In genomic region chr4:89001647-89002518, GRCh38 we compare ENCODE assay signal across 10 cellular contexts. TPM values are rescaled to one million over a fixed set of nuclear protein-coding genes. Genes with fewer than 3 reads are reported as not detected.
DNase-seq lines count a peak whose midpoint lies in the region; ATAC-seq, FAIRE-seq and TF ChIP-seq lines count a peak whose summit lies in the region.
"Had no signal": no experiment of that assay in that cellular context is flagged by ENCODE, and none has a peak within 500 bp of the region (broad histone marks: within the 10 kb centered on the region; RNA-seq: fewer than 3 reads in every experiment).

No MANE protein-coding gene starts in this region.

- no peaks in the 10 kb centered on the region for H3K9me3 ChIP-seq in body of pancreas
- no peaks in the 10 kb centered on the region for H3K9me3 ChIP-seq in pancreas
- no peaks in the 10 kb centered on the region for H3K9me3 ChIP-seq in gastroesophageal sphincter
- H3K9me3 ChIP-seq: adrenal gland had no signal

- H3K9me3 Mint-ChIP-seq in activated CD4-positive, alpha-beta memory T cell treated with anti-CD3 and anti-CD28 coated beads, Interleukin-2, amount 10 ng/mL, durations not matched to agents 7 days and 5 days = no peaks in the 10 kb centered on the region
- no peaks in the 10 kb centered on the region for H3K9me3 Mint-ChIP-seq in activated T-helper 17 cell treated with anti-CD3 and anti-CD28 coated beads, Interleukin-2, amount 50 U/mL, for 72 hours

- H3K27ac ChIP-seq in body of pancreas (peak overlapping the region; percentile 55 to 72 (median 66)), pancreas (peak overlapping the region in 3 of 4 donors; percentile 5 to 80 (median 64)), gastroesophageal sphincter (no peak overlapping the region)
- H3K27ac ChIP-seq: adrenal gland had no signal

- H3K4me3 ChIP-seq in LNCaP clone FGC (ENCODE audit: low read depth, low read length) = no peak overlapping the region; the same call in 1 of the 2 replicates
- no peak overlapping the region for H3K4me3 ChIP-seq in body of pancreas
- H3K4me3 ChIP-seq in pancreas = peak overlapping the region in 2 of 4 donors; percentile 5 to 17
- H3K4me3 ChIP-seq in gastroesophageal sphincter = no peak overlapping the region
- H3K4me3 ChIP-seq: adrenal gland had no signal

- no peaks in the 10 kb centered on the region for H3K4me1 Mint-ChIP-seq in activated CD4-positive, alpha-beta memory T cell treated with anti-CD3 and anti-CD28 coated beads, Interleukin-2, amount 10 ng/mL, durations not matched to agents 7 days and 5 days
- peaks cover 5% of the 10 kb centered on the region for H3K4me1 Mint-ChIP-seq in activated T-helper 17 cell treated with anti-CD3 and anti-CD28 coated beads, Interleukin-2, amount 50 U/mL, for 72 hours

- H3K27me3 ChIP-seq in body of pancreas (no peaks in the 10 kb centered on the region), pancreas (no peaks in the 10 kb centered on the region), gastroesophageal sphincter (no peaks in the 10 kb centered on the region)
- H3K27me3 ChIP-seq: adrenal gland had no signal

- no peaks in the 10 kb centered on the region for H3K27me3 Mint-ChIP-seq in activated CD4-positive, alpha-beta memory T cell treated with anti-CD3 and anti-CD28 coated beads, Interleukin-2, amount 10 ng/mL, durations not matched to agents 7 days and 5 days
- H3K27me3 Mint-ChIP-seq in activated T-helper 17 cell treated with anti-CD3 and anti-CD28 coated beads, Interleukin-2, amount 50 U/mL, for 72 hours = no peaks in the 10 kb centered on the region

- no peak overlapping the region for H3K27ac Mint-ChIP-seq in activated CD4-positive, alpha-beta memory T cell treated with anti-CD3 and anti-CD28 coated beads, Interleukin-2, amount 10 ng/mL, durations not matched to agents 7 days and 5 days
- no peak overlapping the region for H3K27ac Mint-ChIP-seq in activated T-helper 17 cell treated with anti-CD3 and anti-CD28 coated beads, Interleukin-2, amount 50 U/mL, for 72 hours

- ATAC-seq in body of pancreas = peak; percentile 57
- ATAC-seq in pancreas = peak; percentile 59 to 81 (median 77)
- no peak for ATAC-seq in gastroesophageal sphincter
- ATAC-seq in activated T-helper 17 cell treated with anti-CD3 and anti-CD28 coated beads, Interleukin-2, amount 50 U/mL, for 72 hours (replicated peaks) = no peak

- POLR2A ChIA-PET in activated CD4-positive, alpha-beta memory T cell treated with anti-CD3 and anti-CD28 coated beads, Interleukin-2, amount 10 ng/mL, durations not matched to agents 7 days and 5 days (lab: Charles Lee) = no interaction called here
- POLR2A ChIA-PET in GM10248 (lab: Yijun Ruan, JAX) = no interaction called here

- no peak for TF ChIP-seq EP300 in gastroesophageal sphincter (IDR thresholded peaks at IDR 0.05)

- 28 to 33% methylated on average over 9 of the region's 9 CpGs for WGBS in body of pancreas, 2 donors
- 33% methylated on average over 9 of the region's 9 CpGs for WGBS in pancreas, 2 donors
- WGBS in gastroesophageal sphincter (ENCODE audit: low coverage in 1 of 2), 2 donors = 49 to 50% methylated on average over 9 of the region's 9 CpGs

- CTCF ChIA-PET in activated CD4-positive, alpha-beta memory T cell treated with anti-CD3 and anti-CD28 coated beads, Interleukin-2, amount 10 ng/mL, durations not matched to agents 7 days and 5 days (lab: Charles Lee) = interaction anchor here (0.9 kb wide), 1 partner anchor 343 kb away, joined by 3 read pairs; no protein-coding TSS in a partner anchor
- CTCF ChIA-PET in GM10248 (lab: Yijun Ruan, JAX) = no interaction called here

- no peak overlapping the region for H3K4me3 Mint-ChIP-seq in activated CD4-positive, alpha-beta memory T cell treated with anti-CD3 and anti-CD28 coated beads, Interleukin-2, amount 10 ng/mL, durations not matched to agents 7 days and 5 days
- no peak overlapping the region for H3K4me3 Mint-ChIP-seq in activated T-helper 17 cell treated with anti-CD3 and anti-CD28 coated beads, Interleukin-2, amount 50 U/mL, for 72 hours

- DNase-seq in LNCaP clone FGC (ENCODE audit: low read depth) (peak; percentile 87), NCI-H2196 (lab: John Stamatoyannopoulos, UW; ENCODE audit: unreplicated experiment) (peak; percentile 45), body of pancreas (peak; percentile 26 to 62 (median 37)), pancreas (peak in 3 of 6 donors; percentile 22 to 37 (median 24)), GM10248 (ENCODE audit: extremely low spot score) (no peak)
- DNase-seq in activated CD4-positive, alpha-beta memory T cell treated with anti-CD3 and anti-CD28 coated beads, Interleukin-2, amount 10 ng/mL, durations not matched to agents 7 days and 5 days = no peak
- DNase-seq: adrenal gland; effector CD4-positive, alpha-beta T cell had no signal

- no peak for FAIRE-seq in pancreas (lab: Jason Lieb, UNC)

- H3K4me1 ChIP-seq in body of pancreas (peaks cover 45% of the 10 kb centered on the region), pancreas (peaks cover 5 to 41% (median 10%) of the 10 kb centered on the region in 3 donors), gastroesophageal sphincter (peaks cover 0 to 16% (median 3%) of the 10 kb centered on the region in 3 donors)

- no peaks in the 10 kb centered on the region for H3K36me3 Mint-ChIP-seq in activated CD4-positive, alpha-beta memory T cell treated with anti-CD3 and anti-CD28 coated beads, Interleukin-2, amount 10 ng/mL, durations not matched to agents 7 days and 5 days (ENCODE audit: low read depth)
- no peaks in the 10 kb centered on the region for H3K36me3 Mint-ChIP-seq in activated T-helper 17 cell treated with anti-CD3 and anti-CD28 coated beads, Interleukin-2, amount 50 U/mL, for 72 hours (ENCODE audit: low read depth)

- intact Hi-C loops in body of pancreas (cut with DNase I) = no loop called here
- intact Hi-C loops in pancreas (cut with DNase I) = no loop called here

- TF ChIP-seq CTCF in LNCaP clone FGC (IDR thresholded peaks at IDR 0.05; ENCODE audit: control insufficient read depth, extremely low read depth, insufficient read depth) (no peak), body of pancreas (IDR thresholded peaks at IDR 0.05) (no peak), pancreas (IDR thresholded peaks at IDR 0.05) (no peak), gastroesophageal sphincter (IDR thresholded peaks at IDR 0.05) (no peak), GM10248 (IDR thresholded peaks at IDR 0.05; ENCODE audit: control extremely low read depth, extremely low read depth, low read depth, missing control alignments) (no peak)

- H3K36me3 ChIP-seq in body of pancreas (replicated peaks in 1 of 2; ENCODE audit: insufficient read depth in 1 of 2, low read depth in 2 of 2) = no peaks in the 10 kb centered on the region
- H3K36me3 ChIP-seq in pancreas = no peaks in the 10 kb centered on the region
- peaks cover 0 to 12% of the 10 kb centered on the region in 2 donors for H3K36me3 ChIP-seq in gastroesophageal sphincter
- H3K36me3 ChIP-seq: adrenal gland had no signal

- TF ChIP-seq POLR2A in body of pancreas (IDR thresholded peaks at IDR 0.05) (no peak), gastroesophageal sphincter (IDR thresholded peaks at IDR 0.05) (no peak)

RNA-seq across cellular contexts. Expression of gene FAM13A, which starts 55.1 kb away (rescaled TPM):
- total RNA-seq in body of pancreas = 10 to 100 TPM; 59.1 to 64.3 TPM
- 10 to 100 TPM; 31.4 to 56.4 (median 45.2) TPM for total RNA-seq in pancreas
- polyA plus RNA-seq in pancreas = 10 to 100 TPM; 15.7 to 16.3 TPM
- 10 to 100 TPM; 22.8 to 46.9 (median 35.2) TPM for total RNA-seq in gastroesophageal sphincter
- 10 to 100 TPM in 1 of 2 experiments, 1 to 10 TPM in 1; 9.5 to 10.1 TPM for total RNA-seq in activated CD4-positive, alpha-beta memory T cell treated with anti-CD3 and anti-CD28 coated beads, Interleukin-2, amount 10 ng/mL, durations not matched to agents 7 days and 5 days
- total RNA-seq in activated T-helper 17 cell treated with anti-CD3 and anti-CD28 coated beads, Interleukin-2, amount 50 U/mL, for 72 hours = 10 to 100 TPM in 1 of 2 donors, 1 to 10 TPM in 1; 6.7 to 91.4 TPM

Comparison
In these comparisons a context has a peak if more than half of its experiments do, and no peak if none do; other contexts are left out.
1. DNase-seq: peak in LNCaP clone FGC (single experiment), NCI-H2196 (single experiment) and body of pancreas (4 of 4); none in activated CD4-positive, alpha-beta memory T cell treated with anti-CD3 and anti-CD28 coated beads, Interleukin-2, amount 10 ng/mL, durations not matched to agents 7 days and 5 days (single experiment) and GM10248 (single experiment).
2. ATAC-seq: peak in body of pancreas (single experiment) and pancreas (4 of 4); none in gastroesophageal sphincter (single experiment) and activated T-helper 17 cell treated with anti-CD3 and anti-CD28 coated beads, Interleukin-2, amount 50 U/mL, for 72 hours (single experiment).
3. H3K27ac ChIP-seq: peak in body of pancreas (4 of 4) and pancreas (3 of 4); none in gastroesophageal sphincter (0 of 4).